In genomic region chr13:113648218-113648615, GRCh38 we compare ENCODE assay signal across 20 cellular contexts. TPM values are rescaled to one million over a fixed set of nuclear protein-coding genes. Genes with fewer than 3 reads are reported as not detected.
DNase-seq lines count a peak whose midpoint lies in the region; ATAC-seq, FAIRE-seq and TF ChIP-seq lines count a peak whose summit lies in the region.
"Had no signal": no experiment of that assay in that cellular context is flagged by ENCODE, and none has a peak within 500 bp of the region (broad histone marks: within the 10 kb centered on the region; RNA-seq: fewer than 3 reads in every experiment).

No MANE protein-coding gene starts in this region.

- in situ Hi-C loops in HepG2 (cut with HindIII; ENCODE audit: extremely low pct_ligation_motif_present, low pct_unique_long_range_greater_than_20kb) (no loop called here), GM23248 (cut with MboI) (no loop called here)

- no peak overlapping the region for H3K4me3 ChIP-seq in right lobe of liver
- H3K4me3 ChIP-seq in HepG2 (replicated peaks in 1 of 3; ENCODE audit: insufficient read depth in 1 of 3, low read depth in 2 of 3, low read length in 3 of 3), result no peak overlapping the region
- H3K4me3 ChIP-seq in dorsolateral prefrontal cortex, result peak overlapping the region in 11 of 59 donors; percentile 7 to 56 (median 32)
- no peak overlapping the region for H3K4me3 ChIP-seq in aorta (ENCODE audit: low read length in 2 of 2)
- no peak overlapping the region for H3K4me3 ChIP-seq in GM23248
- H3K4me3 ChIP-seq: adrenal gland; BLaER1 treated with 17β-estradiol and CSF1 and Interleukin-3, amounts not matched to agents 10 nM and 100 nM; HAP-1; tibial nerve had no signal

- TF ChIP-seq CTCF in right lobe of liver (IDR thresholded peaks at IDR 0.05), result no peak
- TF ChIP-seq CTCF in HepG2 (CRISPR knock-in tag; IDR thresholded peaks at IDR 0.05), result no peak
- TF ChIP-seq CTCF in dorsolateral prefrontal cortex (IDR thresholded peaks at IDR 0.05 in 54 of 56, conservative IDR thresholded peaks at IDR 0.05 in 2 of 56; ENCODE audit: low read depth in 1 of 56, partially characterized antibody in 56 of 56), result no peak
- no peak for TF ChIP-seq CTCF in osteocyte (IDR thresholded peaks at IDR 0.05)

- no peak overlapping the region for H2AFZ ChIP-seq in HepG2 (ENCODE audit: low read length)
- H2AFZ ChIP-seq in GM23248, result no peak overlapping the region

- H3K9me2 ChIP-seq in GM23248 (ENCODE audit: insufficient read depth), result no peaks in the 10 kb centered on the region

- H3K9ac ChIP-seq in HepG2 (ENCODE audit: insufficient read depth, low read depth, low read length), result no peak overlapping the region
- no peak overlapping the region for H3K9ac ChIP-seq in GM23248
- H3K9ac ChIP-seq: BLaER1 treated with 17β-estradiol and CSF1 and Interleukin-3, amounts not matched to agents 10 nM and 100 nM had no signal

- ATAC-seq in right lobe of liver (no peak), HepG2 (no peak), aorta (ENCODE audit: low FRiP score) (no peak)

- no peak for FAIRE-seq in HepG2 (lab: Jason Lieb, UNC)
- FAIRE-seq in GM12891 (lab: Jason Lieb, UNC), result no peak
- FAIRE-seq: small intestine had no signal

- no peaks in the 10 kb centered on the region for H3K36me3 Mint-ChIP-seq in osteocyte (ENCODE audit: unreplicated experiment)

- H3K4me2 ChIP-seq in HepG2 (ENCODE audit: low read depth, low read length) (no peak overlapping the region), GM23248 (ENCODE audit: unreplicated experiment) (no peak overlapping the region)

- H3K4me3 Mint-ChIP-seq in osteocyte (ENCODE audit: unreplicated experiment), result no peak overlapping the region
- H3K4me3 Mint-ChIP-seq: activated CD4-positive, alpha-beta T cell treated with anti-CD3 and anti-CD28 coated beads, Interleukin-2, amount 10 ng/mL, durations not matched to agents 7 days and 5 days had no signal

- peak in 2 of 3 donors; percentile 44 to 53 for DNase-seq in right lobe of liver
- DNase-seq in HepG2 (ENCODE audit: low spot score), result no peak
- DNase-seq in dorsolateral prefrontal cortex, result peak in 6 of 10 donors; percentile 11 to 42 (median 26)
- no peak for DNase-seq in osteocyte (ENCODE audit: extremely low spot score, unreplicated experiment)
- DNase-seq in aorta, result peak; percentile 34 to 58
- DNase-seq in RPMI8226, result no peak
- DNase-seq in GM23248, result no peak
- DNase-seq in GM12891 (ENCODE audit: insufficient read length, low spot score), result no peak
- DNase-seq: activated CD4-positive, alpha-beta T cell treated with anti-CD3 and anti-CD28 coated beads, Interleukin-2, amount 10 ng/mL, durations not matched to agents 7 days and 5 days; activated T-cell treated with anti-CD3 and anti-CD28 coated beads, Interleukin-2, amount 50 U/mL, for 48 hours; mesendoderm; NCI-H1930; OCI-M1 had no signal

- H3K27me3 ChIP-seq in right lobe of liver (no peaks in the 10 kb centered on the region), HepG2 (ENCODE audit: control insufficient read depth in 1 of 2, insufficient read depth in 2 of 2, low read length in 2 of 2) (no peaks in the 10 kb centered on the region), dorsolateral prefrontal cortex (no peaks in the 10 kb centered on the region), aorta (ENCODE audit: control insufficient read depth in 1 of 2, insufficient read depth in 2 of 2, low read length in 1 of 2) (no peaks in the 10 kb centered on the region), GM23248 (replicated peaks; ENCODE audit: insufficient read depth) (no peaks in the 10 kb centered on the region)
- H3K27me3 ChIP-seq: adrenal gland; BLaER1 treated with 17β-estradiol and CSF1 and Interleukin-3, amounts not matched to agents 10 nM and 100 nM; tibial nerve had no signal

- H4K20me1 ChIP-seq in HepG2 (ENCODE audit: insufficient read depth, low read length), result no peaks in the 10 kb centered on the region
- H4K20me1 ChIP-seq in GM23248 (ENCODE audit: insufficient read depth), result no peaks in the 10 kb centered on the region

- H3K79me2 ChIP-seq in HepG2 (ENCODE audit: insufficient read depth, low read length) (no peaks in the 10 kb centered on the region), GM23248 (ENCODE audit: insufficient read depth) (no peaks in the 10 kb centered on the region)

- no peaks in the 10 kb centered on the region for H3K9me3 ChIP-seq in right lobe of liver
- no peaks in the 10 kb centered on the region for H3K9me3 ChIP-seq in HepG2 (ENCODE audit: low read length)
- H3K9me3 ChIP-seq in aorta (ENCODE audit: control insufficient read depth, low read length), result no peaks in the 10 kb centered on the region
- no peaks in the 10 kb centered on the region for H3K9me3 ChIP-seq in GM23248 (ENCODE audit: low read depth)
- H3K9me3 ChIP-seq: adrenal gland; BLaER1 treated with 17β-estradiol and CSF1 and Interleukin-3, amounts not matched to agents 10 nM and 100 nM; HAP-1; tibial nerve had no signal

- H3F3A ChIP-seq in GM23248 (ENCODE audit: insufficient read depth), result no peaks in the 10 kb centered on the region

- no peaks in the 10 kb centered on the region for H3K36me3 ChIP-seq in right lobe of liver
- no peaks in the 10 kb centered on the region for H3K36me3 ChIP-seq in HepG2 (replicated peaks in 1 of 2; ENCODE audit: control insufficient read depth in 1 of 2, insufficient read depth in 2 of 2, low read length in 2 of 2)
- no peaks in the 10 kb centered on the region for H3K36me3 ChIP-seq in aorta (ENCODE audit: control insufficient read depth in 1 of 2, insufficient read depth in 2 of 2, low read length in 1 of 2)
- H3K36me3 ChIP-seq in GM23248 (ENCODE audit: low read depth), result no peaks in the 10 kb centered on the region
- H3K36me3 ChIP-seq: adrenal gland, HAP-1, tibial nerve had no signal

- peaks cover 32% of the 10 kb centered on the region for H3K4me1 Mint-ChIP-seq in osteocyte (ENCODE audit: unreplicated experiment)

- H3K9me3 Mint-ChIP-seq in osteocyte (ENCODE audit: unreplicated experiment), result no peaks in the 10 kb centered on the region
- H3K9me3 Mint-ChIP-seq: activated CD4-positive, alpha-beta T cell treated with anti-CD3 and anti-CD28 coated beads, Interleukin-2, amount 10 ng/mL, durations not matched to agents 7 days and 5 days had no signal

- H3K27me3 Mint-ChIP-seq in osteocyte (ENCODE audit: unreplicated experiment), result no peaks in the 10 kb centered on the region
- H3K27me3 Mint-ChIP-seq: activated CD4-positive, alpha-beta T cell treated with anti-CD3 and anti-CD28 coated beads, Interleukin-2, amount 10 ng/mL, durations not matched to agents 7 days and 5 days had no signal

- intact Hi-C loops in right lobe of liver (cut with DNase I) (no loop called here), HepG2 (cut with micrococcal nuclease; ENCODE audit: unreplicated experiment) (no loop called here), dorsolateral prefrontal cortex (cut with DNase I) (no loop called here), aorta (cut with DNase I) (no loop called here)

- no peak for TF ChIP-seq RAD21 in HepG2 (CRISPR knock-in tag; IDR thresholded peaks at IDR 0.05)

- CTCF ChIA-PET in HepG2 (lab: Yijun Ruan, JAX; ENCODE audit: low intra/inter-chr PET ratio, low total read pairs), result no interaction called here

- BruUV-seq in HepG2 (replicated peaks; lab: Mats Ljungman, UMichigan), result no TSS peak

- TF ChIP-seq POLR2A in right lobe of liver (IDR thresholded peaks at IDR 0.05), result no peak
- TF ChIP-seq POLR2A in HepG2 (IDR thresholded peaks at IDR 0.05; ENCODE audit: insufficient read depth in 1 of 2, low read depth in 2 of 2, low read length in 2 of 2), result no peak
- no peak for TF ChIP-seq POLR2A in GM12891 (IDR thresholded peaks at IDR 0.05; ENCODE audit: low read depth, low read length)

- POLR2A ChIA-PET in HepG2 (lab: Yijun Ruan, JAX), result no interaction called here

- H3K27ac Mint-ChIP-seq in osteocyte (ENCODE audit: unreplicated experiment), result peak overlapping the region; percentile 83

- TF ChIP-seq EP300 in HepG2 (IDR thresholded peaks at IDR 0.05; ENCODE audit: low read depth in 2 of 2, low read length in 2 of 2), result no peak
- no peak for TF ChIP-seq EP300 in HepG2 (CRISPR knock-in tag; IDR thresholded peaks at IDR 0.05; ENCODE audit: borderline replicate concordance)

- WGBS in right lobe of liver (ENCODE audit: insufficient coverage, low coverage, low lambda C conversion rate, missing lambda C conversion rate), result 81% methylated on average over 8 of the region's 13 CpGs
- WGBS in HepG2 (ENCODE audit: low lambda C conversion rate), result 95% methylated on average over 13 of the region's 13 CpGs
- 83 to 90% methylated on average over 13 of the region's 13 CpGs for WGBS in aorta, 2 donors
- WGBS in GM23248 (ENCODE audit: low coverage in 1 of 2, low lambda C conversion rate in 2 of 2, missing lambda C conversion rate in 2 of 2), 2 experiments, result 87 to 89% methylated on average over 13 of the region's 13 CpGs

- peak overlapping the region in 1 of 3 donors; percentile 55 for H3K27ac ChIP-seq in right lobe of liver
- no peak overlapping the region for H3K27ac ChIP-seq in HepG2 (ENCODE audit: extremely low read length, insufficient read depth, low read length)
- peak overlapping the region in 11 of 59 donors; percentile 14 to 81 (median 64) for H3K27ac ChIP-seq in dorsolateral prefrontal cortex
- H3K27ac ChIP-seq in aorta (ENCODE audit: low read depth in 1 of 2, low read length in 2 of 2), result no peak overlapping the region
- H3K27ac ChIP-seq in GM23248, result no peak overlapping the region

- H3K4me1 ChIP-seq in right lobe of liver (peaks cover 0 to 24% (median 6%) of the 10 kb centered on the region in 4 donors), HepG2 (ENCODE audit: insufficient read depth, low read length) (no peaks in the 10 kb centered on the region), aorta (ENCODE audit: control insufficient read depth in 1 of 2, insufficient read depth in 2 of 2, low read length in 2 of 2) (no peaks in the 10 kb centered on the region), GM23248 (ENCODE audit: insufficient read depth) (no peaks in the 10 kb centered on the region)
- H3K4me1 ChIP-seq: HAP-1 had no signal

RNA-seq across cellular contexts. Expression of gene ATP4B, which starts 9.8 kb away (rescaled TPM):
- total RNA-seq in right lobe of liver, result not detected
- total RNA-seq in HepG2 (2016; rRNA removed; fragmentation: Illumina TruSeq; extraction: Trizol), result not detected in 2 replicates
- not detected in 2 replicates for total RNA-seq in HepG2 (2016; cell fraction: cytosol; rRNA removed; fragmentation: Illumina TruSeq; extraction: Trizol; ENCODE audit: low read depth)
- not detected in 2 replicates for total RNA-seq in HepG2 (2016; cell fraction: insoluble cytoplasmic fraction; rRNA removed; fragmentation: Illumina TruSeq; extraction: Trizol)
- total RNA-seq in HepG2 (2016; cell fraction: membrane; rRNA removed; fragmentation: Illumina TruSeq; extraction: Trizol), result not detected in 2 replicates
- not detected in 2 replicates for total RNA-seq in HepG2 (2016; cell fraction: nucleus; rRNA removed; fragmentation: Illumina TruSeq; extraction: Trizol)
- polyA plus RNA-seq in HepG2 (2011; rRNA removed), result not detected in 2 replicates
- polyA plus RNA-seq in HepG2 (2011; cell fraction: cytosol; rRNA removed), result not detected in 2 replicates
- polyA plus RNA-seq in HepG2 (2011; cell fraction: nucleus; rRNA removed), result not detected in 2 replicates
- polyA plus RNA-seq in HepG2 (2012), result not detected in 2 replicates
- not detected in 2 replicates for polyA plus RNA-seq in HepG2 (2016; cell fraction: cytosol; fragmentation: Illumina TruSeq; extraction: Trizol; ENCODE audit: low read depth)
- polyA plus RNA-seq in HepG2 (2016; cell fraction: insoluble cytoplasmic fraction; fragmentation: Illumina TruSeq; extraction: Trizol; ENCODE audit: low read depth), result not detected in 2 replicates
- polyA plus RNA-seq in HepG2 (2016; cell fraction: membrane; fragmentation: Illumina TruSeq; extraction: Trizol; ENCODE audit: low read depth), result not detected in 2 replicates
- polyA plus RNA-seq in HepG2 (2016; cell fraction: nucleus; fragmentation: Illumina TruSeq; extraction: Trizol; ENCODE audit: insufficient read depth, low read depth), result not detected in 2 replicates
- not detected in 2 replicates for polyA minus RNA-seq in HepG2 (2011; rRNA and poly(A)+ RNA removed; ENCODE audit: low replicate concordance)
- not detected in 2 replicates for polyA minus RNA-seq in HepG2 (2011; cell fraction: cytosol; rRNA and poly(A)+ RNA removed)
- not detected in 2 replicates for polyA minus RNA-seq in HepG2 (2011; cell fraction: nucleus; rRNA and poly(A)+ RNA removed)
- total RNA-seq in dorsolateral prefrontal cortex, result not detected
- total RNA-seq in osteocyte, result not detected in 2 replicates
- not detected for total RNA-seq in aorta
- not detected for polyA plus RNA-seq in aorta
- total RNA-seq in GM23248 (2014; rRNA removed; shearing (Covaris generic)), result not detected in 2 replicates
- not detected in 2 replicates for polyA plus RNA-seq in GM23248 (2016; fragmentation: Nextera tagmentation; extraction: Ambion mirVana)
- polyA plus RNA-seq in GM12891 (2012; ENCODE audit: low read depth, missing spikeins), result 0.73 TPM
- total RNA-seq: activated CD4-positive, alpha-beta T cell treated with anti-CD3 and anti-CD28 coated beads, Interleukin-2, amount 10 ng/mL, durations not matched to agents 7 days and 5 days; adrenal gland; chondrocyte; tibial nerve had no signal
- polyA plus RNA-seq: adrenal gland had no signal

RNA-seq across cellular contexts. Expression of gene GRK1, which starts 18.8 kb away (rescaled TPM):
- total RNA-seq in right lobe of liver (not detected), HepG2 (2016; rRNA removed; fragmentation: Illumina TruSeq; extraction: Trizol) (0.07 TPM in 1 of 2 replicates, not detected in the other), dorsolateral prefrontal cortex (1 to 10 TPM in 10 of 120 experiments, under 1 TPM in 87, not detected in 23; 0.12 to 2.2 (median 0.44) TPM), osteocyte (0.24 TPM in 1 of 2 replicates, not detected in the other), aorta (under 1 TPM in 1 of 2 donors, not detected in 1; 0.10 TPM)
- total RNA-seq in HepG2 (2016; cell fraction: cytosol; rRNA removed; fragmentation: Illumina TruSeq; extraction: Trizol; ENCODE audit: low read depth), result 0.09 and 0.20 TPM in 2 replicates
- not detected in 2 replicates for total RNA-seq in HepG2 (2016; cell fraction: insoluble cytoplasmic fraction; rRNA removed; fragmentation: Illumina TruSeq; extraction: Trizol)
- 0.06 TPM in 1 of 2 replicates, not detected in the other for total RNA-seq in HepG2 (2016; cell fraction: membrane; rRNA removed; fragmentation: Illumina TruSeq; extraction: Trizol)
- total RNA-seq in HepG2 (2016; cell fraction: nucleus; rRNA removed; fragmentation: Illumina TruSeq; extraction: Trizol), result 0.16 and 0.19 TPM in 2 replicates
- polyA plus RNA-seq in HepG2 (2011; rRNA removed) (0.03 and 0.12 TPM in 2 replicates), aorta (not detected), GM23248 (2016; fragmentation: Nextera tagmentation; extraction: Ambion mirVana) (not detected in 2 replicates)
- 0.04 and 0.06 TPM in 2 replicates for polyA plus RNA-seq in HepG2 (2011; cell fraction: cytosol; rRNA removed)
- polyA plus RNA-seq in HepG2 (2011; cell fraction: nucleus; rRNA removed), result 0.21 and 0.24 TPM in 2 replicates
- polyA plus RNA-seq in HepG2 (2012), result not detected in 2 replicates
- 0.03 TPM in 2 replicates for polyA plus RNA-seq in HepG2 (2016; cell fraction: cytosol; fragmentation: Illumina TruSeq; extraction: Trizol; ENCODE audit: low read depth)
- polyA plus RNA-seq in HepG2 (2016; cell fraction: insoluble cytoplasmic fraction; fragmentation: Illumina TruSeq; extraction: Trizol; ENCODE audit: low read depth), result not detected in 2 replicates
- polyA plus RNA-seq in HepG2 (2016; cell fraction: membrane; fragmentation: Illumina TruSeq; extraction: Trizol; ENCODE audit: low read depth), result not detected in 2 replicates
- polyA plus RNA-seq in HepG2 (2016; cell fraction: nucleus; fragmentation: Illumina TruSeq; extraction: Trizol; ENCODE audit: insufficient read depth, low read depth), result 0.13 TPM in 1 of 2 replicates, not detected in the other
- polyA minus RNA-seq in HepG2 (2011; rRNA and poly(A)+ RNA removed; ENCODE audit: low replicate concordance), result 0.06 TPM in 1 of 2 replicates, not detected in the other
- polyA minus RNA-seq in HepG2 (2011; cell fraction: cytosol; rRNA and poly(A)+ RNA removed), result not detected in 2 replicates
- 0.12 and 0.13 TPM in 2 replicates for polyA minus RNA-seq in HepG2 (2011; cell fraction: nucleus; rRNA and poly(A)+ RNA removed)
- not detected in 2 replicates for total RNA-seq in GM23248 (2014; rRNA removed; shearing (Covaris generic))
- polyA plus RNA-seq in GM12891 (2012; ENCODE audit: low read depth, missing spikeins), result 0.08 TPM
- total RNA-seq: glomerular endothelial cell, tibial nerve had no signal

Comparison
In these comparisons a context has a peak if more than half of its experiments do, and no peak if none do; other contexts are left out.
1. DNase-seq: peak in right lobe of liver (2 of 3), dorsolateral prefrontal cortex (6 of 10) and aorta (2 of 2); none in HepG2 (single experiment), osteocyte (single experiment), RPMI8226 (single experiment), GM23248 (single experiment) and GM12891 (single experiment).